In genomic region chr15:34810455-34811146, GRCh38 we compare ENCODE assay signal across 12 cellular contexts. TPM values are rescaled to one million over a fixed set of nuclear protein-coding genes. Genes with fewer than 3 reads are reported as not detected.
DNase-seq lines count a peak whose midpoint lies in the region; ATAC-seq and TF ChIP-seq lines count a peak whose summit lies in the region.
"Had no signal": no experiment of that assay in that cellular context is flagged by ENCODE, and none has a peak within 500 bp of the region (broad histone marks: within the 10 kb centered on the region; RNA-seq: fewer than 3 reads in every experiment).

No MANE protein-coding gene starts in this region.

- intact Hi-C loops in PC-9 (cut with micrococcal nuclease; ENCODE audit: unreplicated experiment), result no loop called here

- H3K79me2 ChIP-seq in PC-9 (ENCODE audit: low read depth), result no peaks in the 10 kb centered on the region

- CTCF ChIA-PET in PC-9 (lab: Charles Lee), result no interaction called here

- H3K4me1 ChIP-seq in PC-9 (replicated peaks; ENCODE audit: insufficient read depth), result peaks cover 14% of the 10 kb centered on the region
- no peaks in the 10 kb centered on the region for H3K4me1 ChIP-seq in endodermal cell (ENCODE audit: control insufficient read depth, insufficient read depth, low read length)

- no peaks in the 10 kb centered on the region for H4K20me1 ChIP-seq in PC-9 (ENCODE audit: insufficient read depth)

- H3K27ac Mint-ChIP-seq in endodermal cell, result peak overlapping the region; percentile 70
- H3K27ac Mint-ChIP-seq: activated T-helper 1 cell treated with anti-CD3 and anti-CD28 coated beads, Interleukin-12 subunit alpha, Interleukin-12 subunit beta, Interleukin-2, Interleukin-4 antibody, amounts not matched to agents 30 ng/mL and 10 ng/mL and 1 ng/mL, durations not matched to agents 14 hours and 24 hours and 36 hours had no signal

- DNase-seq in GM03348 (ENCODE audit: low spot score) (peak; percentile 85), PC-9 (peak; percentile 53 to 74), endodermal cell (no peak), renal cortical epithelial cell (ENCODE audit: low read depth) (peak; percentile 66), NCI-H2227 (lab: John Stamatoyannopoulos, UW; ENCODE audit: unreplicated experiment) (no peak)
- DNase-seq in activated CD4-positive, alpha-beta T cell treated with anti-CD3 and anti-CD28 coated beads for 1 hour, result no peak
- DNase-seq: NCI-H446 treated with DMSO at 0.1 percent for 48 hours; stimulated activated naive CD4-positive, alpha-beta T cell had no signal

- TF ChIP-seq CTCF in PC-9 (conservative IDR thresholded peaks at IDR 0.05) (no peak), endodermal cell (conservative IDR thresholded peaks at IDR 0.05) (no peak)

- no peak overlapping the region for H3K4me3 Mint-ChIP-seq in endodermal cell
- H3K4me3 Mint-ChIP-seq: activated T-helper 1 cell treated with anti-CD3 and anti-CD28 coated beads, Interleukin-12 subunit alpha, Interleukin-12 subunit beta, Interleukin-2, Interleukin-4 antibody, amounts not matched to agents 30 ng/mL and 10 ng/mL and 1 ng/mL, durations not matched to agents 14 hours and 24 hours and 36 hours had no signal

- peaks cover 7% of the 10 kb centered on the region; the same call in 1 of the 2 replicates for H3F3A ChIP-seq in PC-9 (ENCODE audit: insufficient read depth, low read depth)

- H3K9me3 Mint-ChIP-seq in endodermal cell, result peaks cover 15% of the 10 kb centered on the region
- H3K9me3 Mint-ChIP-seq: activated T-helper 1 cell treated with anti-CD3 and anti-CD28 coated beads, Interleukin-12 subunit alpha, Interleukin-12 subunit beta, Interleukin-2, Interleukin-4 antibody, amounts not matched to agents 30 ng/mL and 10 ng/mL and 1 ng/mL, durations not matched to agents 14 hours and 24 hours and 36 hours had no signal

- H3K36me3 ChIP-seq in PC-9 (ENCODE audit: low read depth), result no peaks in the 10 kb centered on the region
- no peaks in the 10 kb centered on the region for H3K36me3 ChIP-seq in endodermal cell (ENCODE audit: control insufficient read depth, insufficient read depth, low read length)

- ATAC-seq in HG03460 (IDR thresholded peaks at IDR 0.05; ENCODE audit: unreplicated experiment), result no peak
- ATAC-seq in GM21529 (IDR thresholded peaks at IDR 0.05; ENCODE audit: unreplicated experiment), result no peak

- H3K27me3 ChIP-seq in PC-9 (ENCODE audit: insufficient read depth, low read depth) (no peaks in the 10 kb centered on the region), endodermal cell (ENCODE audit: control insufficient read depth, insufficient read depth, low read length, poor library complexity, severe bottlenecking) (no peaks in the 10 kb centered on the region)

- WGBS in endodermal cell (ENCODE audit: insufficient coverage in 1 of 2, insufficient read length in 1 of 2), 2 experiments, result 88 to 96% methylated on average over 3 to 5 of the region's 5 CpGs

- H3K4me2 ChIP-seq in PC-9, result peak overlapping the region; percentile 48; the same call in 1 of the 2 replicates

- H3K4me1 Mint-ChIP-seq in endodermal cell, result peaks cover 12% of the 10 kb centered on the region

- BruUV-seq in PC-9 (replicated peaks; lab: Mats Ljungman, UMichigan), result TSS peak; percentile 92

- H3K27me3 Mint-ChIP-seq in endodermal cell (ENCODE audit: insufficient read depth), result no peaks in the 10 kb centered on the region

- H3K9me3 ChIP-seq in PC-9 (ENCODE audit: insufficient read depth, low read depth) (no peaks in the 10 kb centered on the region), endodermal cell (ENCODE audit: control insufficient read depth, low read length) (peaks cover 5% of the 10 kb centered on the region)

- H3K9me2 ChIP-seq in PC-9 (ENCODE audit: insufficient read depth), result no peaks in the 10 kb centered on the region

- H3K27ac ChIP-seq in PC-9, result peak overlapping the region; percentile 75
- no peak overlapping the region for H3K27ac ChIP-seq in endodermal cell (ENCODE audit: low read depth, low read length)

- POLR2A ChIA-PET in PC-9 (lab: Charles Lee; ENCODE audit: unreplicated experiment), result interaction anchor here (0.7 kb wide), 1 partner anchor 39 kb away, joined by 8 read pairs; no protein-coding TSS in a partner anchor

- H3K9ac ChIP-seq in endodermal cell (ENCODE audit: extremely low read depth, low read length, poor library complexity, severe bottlenecking), result no peak overlapping the region

- no peaks in the 10 kb centered on the region for H3K36me3 Mint-ChIP-seq in endodermal cell (ENCODE audit: low read depth)

- H3K4me3 ChIP-seq in PC-9 (no peak overlapping the region), endodermal cell (ENCODE audit: low read length) (no peak overlapping the region)
- H3K4me3 ChIP-seq: lung had no signal

- H2AFZ ChIP-seq in PC-9, result peak overlapping the region; percentile 49; the same call in 1 of the 2 replicates

RNA-seq across cellular contexts. Expression of gene ACTC1, which starts 15.3 kb away (rescaled TPM):
- total RNA-seq in PC-9 (2021) (not detected in 2 replicates), endodermal cell (10 to 100 TPM; 42.5 to 58.2 TPM), renal cortical epithelial cell (not detected in 2 replicates)
- 97.7 TPM for polyA plus RNA-seq in endodermal cell (2013, experiment 1 of 2)
- 99.3 TPM for polyA plus RNA-seq in endodermal cell (2013, experiment 2 of 2)
- total RNA-seq: activated T-helper 1 cell treated with anti-CD3 and anti-CD28 coated beads, Interleukin-12 subunit alpha, Interleukin-12 subunit beta, Interleukin-2, Interleukin-4 antibody, amounts not matched to agents 30 ng/mL and 10 ng/mL and 1 ng/mL, durations not matched to agents 14 hours and 24 hours and 36 hours had no signal

RNA-seq across cellular contexts. Expression of gene GJD2, which starts 55.8 kb away (rescaled TPM):
- not detected in 2 replicates for total RNA-seq in PC-9 (2021)
- total RNA-seq in endodermal cell, result not detected
- 0.64 TPM for polyA plus RNA-seq in endodermal cell (2013, experiment 1 of 2)
- 0.54 TPM for polyA plus RNA-seq in endodermal cell (2013, experiment 2 of 2)
- not detected in 2 replicates for total RNA-seq in renal cortical epithelial cell
- total RNA-seq: activated T-helper 1 cell treated with anti-CD3 and anti-CD28 coated beads, Interleukin-12 subunit alpha, Interleukin-12 subunit beta, Interleukin-2, Interleukin-4 antibody, amounts not matched to agents 30 ng/mL and 10 ng/mL and 1 ng/mL, durations not matched to agents 14 hours and 24 hours and 36 hours had no signal
- polyA plus RNA-seq: lung had no signal

Comparison
In these comparisons a context has a peak if more than half of its experiments do, and no peak if none do; other contexts are left out.
1. DNase-seq: peak in GM03348 (single experiment), PC-9 (2 of 2) and renal cortical epithelial cell (single experiment); none in endodermal cell (single experiment), activated CD4-positive, alpha-beta T cell treated with anti-CD3 and anti-CD28 coated beads for 1 hour (single experiment) and NCI-H2227 (single experiment).
2. RNA of gene ACTC1, which starts 15.3 kb away (total RNA-seq): 42.5 to 58.2 TPM in endodermal cell; not detected in renal cortical epithelial cell and not detected in PC-9; every median in the first group is over 10 times any median in the second.